ENCODE assay signal across 19 cellular contexts in genomic region chr4:8086751-8087445, GRCh38.
A peak's percentile ranks its signal among the peaks of the same experiment; 100 is the strongest.
DNase-seq lines count a peak whose midpoint lies in the region; ATAC-seq and TF ChIP-seq lines count a peak whose summit lies in the region.
"Had no signal": no experiment of that assay in that cellular context is flagged by ENCODE, and none has a peak within 500 bp of the region (broad histone marks: within the 10 kb centered on the region; RNA-seq: fewer than 3 reads in every experiment).

No MANE protein-coding gene starts in this region.

- no peaks in the 10 kb centered on the region for H3K27me3 ChIP-seq in right atrium auricular region
- H3K27me3 ChIP-seq in smooth muscle cell (ENCODE audit: low read depth), result peaks cover 6% of the 10 kb centered on the region
- H3K27me3 ChIP-seq: Peyer's patch had no signal

- intact Hi-C loops in Right ventricle myocardium superior (cut with DNase I), result no loop called here

- H3K36me3 ChIP-seq in right atrium auricular region, result no peaks in the 10 kb centered on the region
- H3K36me3 ChIP-seq in smooth muscle cell (ENCODE audit: low read depth), result no peaks in the 10 kb centered on the region
- H3K36me3 ChIP-seq: Peyer's patch had no signal

- H3K27me3 Mint-ChIP-seq in T-helper 17 cell, result no peaks in the 10 kb centered on the region
- H3K27me3 Mint-ChIP-seq in neural crest cell (ENCODE audit: low read depth), result no peaks in the 10 kb centered on the region

- H3K79me2 ChIP-seq in smooth muscle cell (ENCODE audit: low read depth), result no peaks in the 10 kb centered on the region

- no peaks in the 10 kb centered on the region for H3K9me3 ChIP-seq in right atrium auricular region
- no peaks in the 10 kb centered on the region for H3K9me3 ChIP-seq in T-helper 17 cell (ENCODE audit: control insufficient read depth, low read length, poor library complexity, severe bottlenecking)
- H3K9me3 ChIP-seq in smooth muscle cell (replicated peaks; ENCODE audit: low read depth), result no peaks in the 10 kb centered on the region
- H3K9me3 ChIP-seq: A549, Peyer's patch had no signal

- H3K36me3 Mint-ChIP-seq in T-helper 17 cell (ENCODE audit: low read depth), result peaks cover under 1% of the 10 kb centered on the region
- H3K36me3 Mint-ChIP-seq in neural crest cell (ENCODE audit: low read depth), result no peaks in the 10 kb centered on the region

- no peak overlapping the region for H3K4me2 ChIP-seq in smooth muscle cell
- H3K4me2 ChIP-seq: A549 had no signal

- H3K4me3 ChIP-seq in right atrium auricular region (no peak overlapping the region), smooth muscle cell (no peak overlapping the region)
- H3K4me3 ChIP-seq: A549, Peyer's patch had no signal

- H3K27ac ChIP-seq in right atrium auricular region, result no peak overlapping the region
- no peak overlapping the region for H3K27ac ChIP-seq in smooth muscle cell (ENCODE audit: low read depth)
- H3K27ac ChIP-seq: A549, Peyer's patch had no signal

- DNase-seq in Right ventricle myocardium superior (peak; percentile 33), right atrium auricular region (ENCODE audit: low spot score) (no peak), T-helper 17 cell (no peak), neural crest cell (ENCODE audit: low read depth, low spot score) (no peak), hippocampal formation (lab: John Stamatoyannopoulos, UW) (no peak), T1000 (lab: John Stamatoyannopoulos, UW) (no peak), smooth muscle cell (lab: John Stamatoyannopoulos, UW; ENCODE audit: unreplicated experiment) (no peak)
- DNase-seq: C1 segment of cervical spinal cord; DMS79; Kasumi-1; NCI-H1092 treated with DMSO at 0.1 percent for 48 hours; NCI-H146; NCI-H2107; NCI-H226; NCI-H526; NK-92 treated with Interleukin-12 subunit alpha and Interleukin-12 subunit beta, amount 100 ng/mL, for 24 hours; Peyer's patch; SHP77 had no signal

- H3K27ac Mint-ChIP-seq in T-helper 17 cell (peak overlapping the region; percentile 34), neural crest cell (ENCODE audit: unreplicated experiment) (peak overlapping the region; percentile 64)

- H2AFZ ChIP-seq in smooth muscle cell (ENCODE audit: low read depth), result no peak overlapping the region

- ATAC-seq in Right ventricle myocardium superior (ENCODE audit: poor library complexity) (no peak), T-helper 17 cell (no peak)
- ATAC-seq: A549 had no signal

- H3K4me1 ChIP-seq in right atrium auricular region (peaks cover 0 to 18% of the 10 kb centered on the region in 2 donors), smooth muscle cell (ENCODE audit: low read depth) (no peaks in the 10 kb centered on the region)
- H3K4me1 ChIP-seq: A549 had no signal

- H3K4me1 Mint-ChIP-seq in T-helper 17 cell (peaks cover 3% of the 10 kb centered on the region), neural crest cell (peaks cover 17% of the 10 kb centered on the region)

- 82% methylated on average over 14 of the region's 14 CpGs for WGBS in smooth muscle cell (ENCODE audit: low lambda C conversion rate)

- TF ChIP-seq CTCF in right atrium auricular region (IDR thresholded peaks at IDR 0.05) (no peak), neural crest cell (conservative IDR thresholded peaks at IDR 0.05) (no peak), smooth muscle cell (IDR thresholded peaks at IDR 0.05; ENCODE audit: borderline replicate concordance, insufficient read depth, poor library complexity, severe bottlenecking) (no peak)

- H3F3A ChIP-seq in smooth muscle cell (ENCODE audit: low read depth), result no peaks in the 10 kb centered on the region

- H3K4me3 Mint-ChIP-seq in T-helper 17 cell, result no peak overlapping the region
- no peak overlapping the region for H3K4me3 Mint-ChIP-seq in neural crest cell

- no peaks in the 10 kb centered on the region for H3K9me3 Mint-ChIP-seq in neural crest cell

- no peaks in the 10 kb centered on the region for H4K20me1 ChIP-seq in smooth muscle cell (ENCODE audit: low read depth)

- no peak overlapping the region for H3K9ac ChIP-seq in smooth muscle cell (ENCODE audit: low read depth)
